ENCODE assay signal across 8 cellular contexts in genomic region chr20:33037456-33037855, GRCh38. TPM values are rescaled to one million over a fixed set of nuclear protein-coding genes. Genes with fewer than 3 reads are reported as not detected.
"Had no signal": no experiment of that assay in that cellular context is flagged by ENCODE, and none has a peak within 500 bp of the region (broad histone marks: within the 10 kb centered on the region; RNA-seq: fewer than 3 reads in every experiment).

No MANE protein-coding gene starts in this region.

- DNase-seq: IMR-90, KBM-7 had no signal

- H3K4me3 ChIP-seq: K562 had no signal

- ATAC-seq: HepG2, K562 had no signal

- H3K27ac ChIP-seq: HL-60 had no signal

RNA-seq across cellular contexts. Expression of gene BPIFB6, which starts 6.0 kb away (rescaled TPM):
- total RNA-seq: HT-29, HT1080, IMR-90, K562 had no signal
- polyA plus RNA-seq: IgD-negative memory B cell, IMR-90, K562 had no signal

RNA-seq across cellular contexts. Expression of gene BPIFB3, which starts 16.2 kb away (rescaled TPM):
- total RNA-seq: HepG2, HT-29, HT1080, IMR-90, K562 had no signal
- polyA plus RNA-seq: IgD-negative memory B cell, IMR-90, K562 had no signal

RNA-seq across cellular contexts. Expression of gene BPIFB2, which starts 30.0 kb away (rescaled TPM):
- total RNA-seq: HT-29, HT1080, IMR-90, K562 had no signal
- polyA plus RNA-seq: IgD-negative memory B cell, IMR-90, K562 had no signal

RNA-seq across cellular contexts. Expression of gene SUN5, which starts 33.2 kb away (rescaled TPM):
- total RNA-seq: HepG2, HT-29, HT1080, IMR-90, K562 had no signal
- polyA plus RNA-seq: HepG2, IgD-negative memory B cell, IMR-90, K562 had no signal

RNA-seq across cellular contexts. Expression of gene BPIFB4, which starts 42.0 kb away (rescaled TPM):
- total RNA-seq: HepG2, HT-29, HT1080, IMR-90, K562 had no signal
- polyA plus RNA-seq: IgD-negative memory B cell, IMR-90, K562 had no signal
